Comparison of ENCODE assay signal across 31 cellular contexts in genomic region chr2:200135082-200135481, GRCh38.
"Had no signal": no experiment of that assay in that cellular context is flagged by ENCODE, and none has a peak within 500 bp of the region (broad histone marks: within the 10 kb centered on the region; RNA-seq: fewer than 3 reads in every experiment).

No MANE protein-coding gene starts in this region.

- H3K9me3 ChIP-seq: body of pancreas, breast epithelium, colonic mucosa, gastroesophageal sphincter had no signal

- H3K27me3 Mint-ChIP-seq: activated CD8-positive, alpha-beta T cell treated with anti-CD3 and anti-CD28 coated beads for 36 hours; activated naive CD4-positive, alpha-beta T cell treated with anti-CD3 and anti-CD28 coated beads, Interleukin-2, amount 50 U/mL, for 24 hours had no signal

- H3K4me3 Mint-ChIP-seq: activated B cell treated with CpG ODN at 0.5 μM for 24 hours; activated CD8-positive, alpha-beta T cell treated with anti-CD3 and anti-CD28 coated beads for 36 hours; activated naive CD4-positive, alpha-beta T cell treated with anti-CD3 and anti-CD28 coated beads for 36 hours; activated naive CD4-positive, alpha-beta T cell treated with anti-CD3 and anti-CD28 coated beads, Interleukin-2, amount 50 U/mL, for 24 hours; activated naive CD8-positive, alpha-beta T cell treated with anti-CD3 and anti-CD28 coated beads, Interleukin-2, amount 10 ng/mL, durations not matched to agents 7 days and 5 days; activated T-cell treated with anti-CD3 and anti-CD28 coated beads, Interleukin-2, amount 50 U/mL, for 4 hours had no signal

- DNase-seq: activated B cell treated with CpG ODN at 0.5 μM for 24 hours; activated CD4-positive, alpha-beta T cell treated with anti-CD3 and anti-CD28 coated beads for 48 hours; activated CD4-positive, alpha-beta T cell treated with anti-CD3 and anti-CD28 coated beads, Interleukin-2, amount 50 U/mL, for 1 hour; activated CD4-positive, alpha-beta T cell treated with anti-CD3 and anti-CD28 coated beads, Interleukin-2, amount 50 U/mL, for 48 hours; activated CD8-positive, alpha-beta memory T cell treated with anti-CD3 and anti-CD28 coated beads for 24 hours; activated CD8-positive, alpha-beta T cell treated with anti-CD3 and anti-CD28 coated beads for 36 hours; activated effector memory CD4-positive, alpha-beta T cell treated with anti-CD3 and anti-CD28 coated beads, Interleukin-2, amount 50 U/mL, for 16 hours; activated naive CD4-positive, alpha-beta T cell treated with anti-CD3 and anti-CD28 coated beads for 36 hours; activated naive CD8-positive, alpha-beta T cell treated with anti-CD3 and anti-CD28 coated beads, Interleukin-2, amount 10 ng/mL, durations not matched to agents 7 days and 5 days; activated T-cell treated with anti-CD3 and anti-CD28 coated beads, Interleukin-2, amount 50 U/mL, for 4 hours; amygdala; aorta; body of pancreas; central memory CD4-positive, alpha-beta T cell; cerebellar nuclear complex; colonic mucosa; effector CD8-positive, alpha-beta T cell; esophagus squamous epithelium; foreskin melanocyte; heart right ventricle; T-helper 2 cell had no signal

- H3K36me3 Mint-ChIP-seq: activated naive CD4-positive, alpha-beta T cell treated with anti-CD3 and anti-CD28 coated beads, Interleukin-2, amount 50 U/mL, for 24 hours; activated naive CD8-positive, alpha-beta T cell treated with anti-CD3 and anti-CD28 coated beads, Interleukin-2, amount 10 ng/mL, durations not matched to agents 7 days and 5 days had no signal

- H3K27ac Mint-ChIP-seq: activated B cell treated with CpG ODN at 0.5 μM for 24 hours; activated CD8-positive, alpha-beta T cell treated with anti-CD3 and anti-CD28 coated beads for 36 hours; activated naive CD4-positive, alpha-beta T cell treated with anti-CD3 and anti-CD28 coated beads for 36 hours; activated naive CD4-positive, alpha-beta T cell treated with anti-CD3 and anti-CD28 coated beads, Interleukin-2, amount 50 U/mL, for 24 hours; activated naive CD8-positive, alpha-beta T cell treated with anti-CD3 and anti-CD28 coated beads, Interleukin-2, amount 10 ng/mL, durations not matched to agents 7 days and 5 days; activated T-helper 2 cell treated with anti-CD3 and anti-CD28 coated beads, Interferon-gamma antibody, Interleukin-2, Interleukin-4, amounts not matched to agents 10 μg/mL and 5 μg/mL and 100 μg/mL, durations not matched to agents 14 hours and 24 hours and 36 hours had no signal

- H3K27me3 ChIP-seq: body of pancreas, breast epithelium, cardiac muscle cell, colonic mucosa, esophagus squamous epithelium, gastroesophageal sphincter, heart right ventricle had no signal

- H3K4me1 Mint-ChIP-seq: activated B cell treated with CpG ODN at 0.5 μM for 24 hours; activated naive CD4-positive, alpha-beta T cell treated with anti-CD3 and anti-CD28 coated beads, Interleukin-2, amount 50 U/mL, for 24 hours; activated naive CD8-positive, alpha-beta T cell treated with anti-CD3 and anti-CD28 coated beads, Interleukin-2, amount 10 ng/mL, durations not matched to agents 7 days and 5 days had no signal

- FAIRE-seq: endometrium, endothelial cell of umbilical vein had no signal

- H3K4me3 ChIP-seq: body of pancreas, breast epithelium, cardiac muscle cell, colonic mucosa, esophagus squamous epithelium, gastroesophageal sphincter, heart right ventricle had no signal

- H3K4me1 ChIP-seq: breast epithelium, colonic mucosa, gastroesophageal sphincter, heart right ventricle had no signal

- ATAC-seq: activated CD4-positive, CD25-positive, alpha-beta regulatory T cell treated with anti-CD3 and anti-CD28 coated beads, Interleukin-2, amount 50 U/mL, for 24 hours; activated CD8-positive, alpha-beta T cell treated with anti-CD3 and anti-CD28 coated beads for 36 hours; activated T-cell treated with anti-CD3 and anti-CD28 coated beads, Interleukin-2, amount 50 U/mL, for 4 hours; body of pancreas; gastroesophageal sphincter; heart right ventricle had no signal

- H3K9me3 Mint-ChIP-seq: activated B cell treated with CpG ODN at 0.5 μM for 24 hours; activated CD8-positive, alpha-beta T cell treated with anti-CD3 and anti-CD28 coated beads for 36 hours; activated naive CD4-positive, alpha-beta T cell treated with anti-CD3 and anti-CD28 coated beads for 36 hours; activated naive CD4-positive, alpha-beta T cell treated with anti-CD3 and anti-CD28 coated beads, Interleukin-2, amount 50 U/mL, for 24 hours; activated naive CD8-positive, alpha-beta T cell treated with anti-CD3 and anti-CD28 coated beads, Interleukin-2, amount 10 ng/mL, durations not matched to agents 7 days and 5 days; activated T-cell treated with anti-CD3 and anti-CD28 coated beads, Interleukin-2, amount 50 U/mL, for 4 hours; activated T-helper 2 cell treated with anti-CD3 and anti-CD28 coated beads, Interferon-gamma antibody, Interleukin-2, Interleukin-4, amounts not matched to agents 10 μg/mL and 5 μg/mL and 100 μg/mL, durations not matched to agents 14 hours and 24 hours and 36 hours had no signal

- H3K36me3 ChIP-seq: breast epithelium, cardiac muscle cell, colonic mucosa, esophagus squamous epithelium, gastroesophageal sphincter, heart right ventricle had no signal

- H3K27ac ChIP-seq: body of pancreas, breast epithelium, cardiac muscle cell, colonic mucosa, epithelial cell of prostate, esophagus squamous epithelium, gastroesophageal sphincter, heart right ventricle, VCaP had no signal
